ENCODE assay signal across 8 cellular contexts in genomic region chr1:27031235-27032118, GRCh38. TPM values are rescaled to one million over a fixed set of nuclear protein-coding genes. Genes with fewer than 3 reads are reported as not detected.
DNase-seq lines count a peak whose midpoint lies in the region; ATAC-seq, FAIRE-seq and TF ChIP-seq lines count a peak whose summit lies in the region.

No MANE protein-coding gene starts in this region.

- WGBS in suprapubic skin: 15% methylated on average over 20 of the region's 43 CpGs

- no peak for TF ChIP-seq EP300 in suprapubic skin (IDR thresholded peaks at IDR 0.05)

- peaks cover 6% of the 10 kb centered on the region for H3K27me3 Mint-ChIP-seq in activated T-helper 2 cell treated with anti-CD3 and anti-CD28 coated beads, Interferon-gamma antibody, Interleukin-2, Interleukin-4, amounts not matched to agents 10 μg/mL and 5 μg/mL and 100 μg/mL, durations not matched to agents 14 hours and 24 hours and 36 hours (ENCODE audit: low read depth)

- H3K4me3 ChIP-seq in suprapubic skin: peak overlapping the region; percentile 42

- no peak for TF ChIP-seq CTCF in suprapubic skin (IDR thresholded peaks at IDR 0.05)

- no peak for TF ChIP-seq POLR2A in suprapubic skin (IDR thresholded peaks at IDR 0.05)

- intact Hi-C loops in activated T-helper 2 cell treated with anti-CD3 and anti-CD28 coated beads, Interferon-gamma antibody, Interleukin-2, Interleukin-4, amounts not matched to agents 10 μg/mL and 5 μg/mL and 100 μg/mL, durations not matched to agents 14 hours and 24 hours and 36 hours (cut with micrococcal nuclease): no loop called here

- DNase-seq in 8988T: peak; percentile 47
- DNase-seq in HTR-8/SVneo (ENCODE audit: insufficient read length, low spot score): peak; percentile 40
- peak; percentile 34 for DNase-seq in cerebellum (ENCODE audit: low spot score)
- peak; percentile 85 for DNase-seq in kidney glomerular epithelial cell (lab: John Stamatoyannopoulos, UW)
- DNase-seq in suprapubic skin (ENCODE audit: low spot score in 2 of 2): peak; percentile 84 to 89
- no peak for DNase-seq in pons (ENCODE audit: low spot score)
- no peak for DNase-seq in activated T-helper 2 cell treated with anti-CD3 and anti-CD28 coated beads, Interferon-gamma antibody, Interleukin-2, Interleukin-4, amounts not matched to agents 10 μg/mL and 5 μg/mL and 100 μg/mL, durations not matched to agents 14 hours and 24 hours and 36 hours (ENCODE audit: low spot score)

- H3K27ac Mint-ChIP-seq in activated T-helper 2 cell treated with anti-CD3 and anti-CD28 coated beads, Interferon-gamma antibody, Interleukin-2, Interleukin-4, amounts not matched to agents 10 μg/mL and 5 μg/mL and 100 μg/mL, durations not matched to agents 14 hours and 24 hours and 36 hours: no peak overlapping the region

- peaks cover 56% of the 10 kb centered on the region for H3K4me1 ChIP-seq in suprapubic skin

- no peaks in the 10 kb centered on the region for H3K36me3 Mint-ChIP-seq in activated T-helper 2 cell treated with anti-CD3 and anti-CD28 coated beads, Interferon-gamma antibody, Interleukin-2, Interleukin-4, amounts not matched to agents 10 μg/mL and 5 μg/mL and 100 μg/mL, durations not matched to agents 14 hours and 24 hours and 36 hours (ENCODE audit: low read depth)

- no peaks in the 10 kb centered on the region for H3K36me3 ChIP-seq in suprapubic skin

- no peak for ATAC-seq in GM21723 (IDR thresholded peaks at IDR 0.05; ENCODE audit: unreplicated experiment)

- no peak for FAIRE-seq in HTR-8/SVneo (lab: Jason Lieb, UNC)

- no peaks in the 10 kb centered on the region for H3K27me3 ChIP-seq in suprapubic skin

- H3K4me1 Mint-ChIP-seq in activated T-helper 2 cell treated with anti-CD3 and anti-CD28 coated beads, Interferon-gamma antibody, Interleukin-2, Interleukin-4, amounts not matched to agents 10 μg/mL and 5 μg/mL and 100 μg/mL, durations not matched to agents 14 hours and 24 hours and 36 hours (ENCODE audit: low read depth): no peaks in the 10 kb centered on the region

- H3K27ac ChIP-seq in suprapubic skin: peak overlapping the region; percentile 90

- H3K9me3 Mint-ChIP-seq in activated T-helper 2 cell treated with anti-CD3 and anti-CD28 coated beads, Interferon-gamma antibody, Interleukin-2, Interleukin-4, amounts not matched to agents 10 μg/mL and 5 μg/mL and 100 μg/mL, durations not matched to agents 14 hours and 24 hours and 36 hours: no peaks in the 10 kb centered on the region

- H3K9me3 ChIP-seq in suprapubic skin: no peaks in the 10 kb centered on the region

- H3K4me3 Mint-ChIP-seq in activated T-helper 2 cell treated with anti-CD3 and anti-CD28 coated beads, Interferon-gamma antibody, Interleukin-2, Interleukin-4, amounts not matched to agents 10 μg/mL and 5 μg/mL and 100 μg/mL, durations not matched to agents 14 hours and 24 hours and 36 hours (ENCODE audit: low read depth): no peak overlapping the region

RNA-seq across cellular contexts. Expression of gene TENT5B, which starts 18.8 kb away (rescaled TPM):
- total RNA-seq in cerebellum (0.18 TPM), suprapubic skin (100 to 1,000 TPM in 3 of 4 donors, 10 to 100 TPM in 1; 72.3 to 233 (median 198) TPM)
- 0.07 TPM in 1 of 2 replicates, not detected in the other for total RNA-seq in activated T-helper 2 cell treated with anti-CD3 and anti-CD28 coated beads, Interferon-gamma antibody, Interleukin-2, Interleukin-4, amounts not matched to agents 10 μg/mL and 5 μg/mL and 100 μg/mL, durations not matched to agents 14 hours and 24 hours and 36 hours

RNA-seq across cellular contexts. Expression of gene TRNP1, which starts 38.0 kb away (rescaled TPM):
- total RNA-seq in cerebellum (8.1 TPM), suprapubic skin (10 to 100 TPM in 3 of 4 donors, 1 to 10 TPM in 1; 7.9 to 41.7 (median 28.4) TPM)
- 0.85 and 0.89 TPM in 2 replicates for total RNA-seq in activated T-helper 2 cell treated with anti-CD3 and anti-CD28 coated beads, Interferon-gamma antibody, Interleukin-2, Interleukin-4, amounts not matched to agents 10 μg/mL and 5 μg/mL and 100 μg/mL, durations not matched to agents 14 hours and 24 hours and 36 hours

Comparison
In these comparisons a context has a peak if more than half of its experiments do, and no peak if none do; other contexts are left out.
1. DNase-seq: peak in 8988T (single experiment), HTR-8/SVneo (single experiment), cerebellum (single experiment), kidney glomerular epithelial cell (single experiment) and suprapubic skin (2 of 2); none in pons (single experiment) and activated T-helper 2 cell treated with anti-CD3 and anti-CD28 coated beads, Interferon-gamma antibody, Interleukin-2, Interleukin-4, amounts not matched to agents 10 μg/mL and 5 μg/mL and 100 μg/mL, durations not matched to agents 14 hours and 24 hours and 36 hours (single experiment).
2. RNA of gene TENT5B, which starts 18.8 kb away (total RNA-seq): 72.3 to 233 TPM in suprapubic skin; 0.18 TPM in cerebellum (single experiment) and 0.07 TPM in activated T-helper 2 cell treated with anti-CD3 and anti-CD28 coated beads, Interferon-gamma antibody, Interleukin-2, Interleukin-4, amounts not matched to agents 10 μg/mL and 5 μg/mL and 100 μg/mL, durations not matched to agents 14 hours and 24 hours and 36 hours; every median in the first group is over 10 times any median in the second.